In the genomic region with DNA sequence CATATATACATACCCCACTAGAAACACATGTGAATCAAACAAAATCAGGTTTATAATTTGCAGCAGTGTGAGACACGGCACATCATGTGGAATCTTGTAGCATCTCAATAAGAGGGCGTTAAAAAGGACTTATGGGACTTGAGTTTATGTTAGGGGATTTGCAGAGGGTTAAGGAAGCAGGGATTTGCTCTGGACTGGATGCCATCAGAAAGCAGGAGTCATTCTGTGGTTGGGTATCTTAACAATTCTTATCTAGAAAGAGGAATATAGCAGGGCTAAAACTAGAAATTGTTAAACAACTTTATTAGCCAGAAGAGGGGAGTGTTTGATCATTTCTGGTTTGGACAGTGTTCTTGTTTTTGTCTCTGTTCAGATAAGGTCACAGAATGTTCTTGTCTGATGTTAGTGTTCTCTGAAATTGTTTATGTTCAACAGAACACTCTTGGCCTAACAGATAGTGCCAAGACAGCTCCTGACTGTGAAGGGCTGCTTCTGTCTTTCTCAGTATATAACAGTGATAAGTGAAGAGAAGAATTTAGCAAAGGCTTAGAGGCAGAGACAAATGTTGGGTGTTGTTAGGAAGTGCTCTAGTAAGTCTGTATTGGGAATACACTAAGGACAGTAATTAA, we compare ENCODE assay signal across 8 cellular contexts. TPM values are rescaled to one million over a fixed set of nuclear protein-coding genes. Genes with fewer than 3 reads are reported as not detected.
DNase-seq lines count a peak whose midpoint lies in the region; ATAC-seq and TF ChIP-seq lines count a peak whose summit lies in the region.
"Had no signal": no experiment of that assay in that cellular context is flagged by ENCODE, and none has a peak within 500 bp of the region (broad histone marks: within the 10 kb centered on the region; RNA-seq: fewer than 3 reads in every experiment).

No MANE protein-coding gene starts in this region.

- H3K27me3 Mint-ChIP-seq in activated T-helper 17 cell treated with anti-CD3 and anti-CD28 coated beads, Interleukin-2, amount 50 U/mL, for 72 hours: no peaks in the 10 kb centered on the region

- no peak overlapping the region for H3K9ac ChIP-seq in HCT116 (ENCODE audit: low read length)
- H3K9ac ChIP-seq in smooth muscle cell (ENCODE audit: low read depth): no peak overlapping the region

- intact Hi-C loops in HCT116 (cut with micrococcal nuclease): loop anchor here (2.0 kb wide), 1 partner anchor 83 kb away; no protein-coding TSS in a partner anchor

- peak in 2 of 3 experiments; percentile 15 to 27; a peak in 2 of 6 replicates for TF ChIP-seq CTCF in HCT116 (IDR thresholded peaks at IDR 0.05 in 2 of 3, conservative IDR thresholded peaks at IDR 0.05 in 1 of 3; ENCODE audit: borderline replicate concordance in 1 of 3, insufficient read depth in 1 of 3, low read depth in 2 of 3, low read length in 2 of 3)
- TF ChIP-seq CTCF in fibroblast of villous mesenchyme (IDR thresholded peaks at IDR 0.05; ENCODE audit: insufficient read depth, low read depth, low read length): peak; percentile 39
- TF ChIP-seq CTCF in smooth muscle cell (IDR thresholded peaks at IDR 0.05; ENCODE audit: borderline replicate concordance, insufficient read depth, poor library complexity, severe bottlenecking): peak; percentile 27

- H3K36me3 Mint-ChIP-seq in activated T-helper 17 cell treated with anti-CD3 and anti-CD28 coated beads, Interleukin-2, amount 50 U/mL, for 72 hours (ENCODE audit: low read depth): no peaks in the 10 kb centered on the region

- CTCF ChIA-PET in HCT116 (lab: Charles Lee): interaction anchor here (1.0 to 3.0 kb wide), 2 partner anchors 81 to 82 kb away, joined by 3 to 25 read pairs; no protein-coding TSS in a partner anchor

- DNase-seq in HCT116 (ENCODE audit: low read depth, low spot score) (no peak), fibroblast of villous mesenchyme (ENCODE audit: low read depth) (peak; percentile 92), smooth muscle cell (lab: John Stamatoyannopoulos, UW; ENCODE audit: unreplicated experiment) (no peak), germinal center (ENCODE audit: low spot score) (no peak)
- no peak for DNase-seq in stimulated activated naive CD4-positive, alpha-beta T cell (lab: John Stamatoyannopoulos, UW)
- DNase-seq: NCI-H446 treated with DMSO at 0.1 percent for 48 hours had no signal

- no peak overlapping the region for H3K4me3 Mint-ChIP-seq in activated T-helper 17 cell treated with anti-CD3 and anti-CD28 coated beads, Interleukin-2, amount 50 U/mL, for 72 hours

- no peaks in the 10 kb centered on the region for H3K9me2 ChIP-seq in HCT116 (ENCODE audit: insufficient read depth)

- POLR2A ChIA-PET in HCT116 (lab: Charles Lee): no interaction called here

- H3K27ac ChIP-seq in HCT116 (ENCODE audit: low read depth, low read length) (no peak overlapping the region), smooth muscle cell (ENCODE audit: low read depth) (peak overlapping the region; percentile 23)

- 17% methylated on average over 2 of the region's 2 CpGs for WGBS in smooth muscle cell (ENCODE audit: low lambda C conversion rate)

- no peaks in the 10 kb centered on the region for H3K4me1 ChIP-seq in HCT116 (ENCODE audit: control insufficient read depth in 1 of 2, insufficient read depth in 2 of 2, low read length in 2 of 2)
- no peaks in the 10 kb centered on the region for H3K4me1 ChIP-seq in smooth muscle cell (ENCODE audit: low read depth)

- H3K9me3 ChIP-seq in HCT116 (ENCODE audit: control insufficient read depth in 1 of 2, insufficient read depth in 1 of 2, low read depth in 1 of 2, low read length in 2 of 2): no peaks in the 10 kb centered on the region
- H3K9me3 ChIP-seq in smooth muscle cell (replicated peaks; ENCODE audit: low read depth): no peaks in the 10 kb centered on the region

- TF ChIP-seq POLR2A in HCT116 (IDR thresholded peaks at IDR 0.05; ENCODE audit: borderline replicate concordance, extremely low read depth, insufficient read depth, insufficient read length): no peak

- H3K4me3 ChIP-seq in HCT116 (replicated peaks in 1 of 2; ENCODE audit: low read depth in 1 of 2, low read length in 2 of 2) (no peak overlapping the region), fibroblast of villous mesenchyme (ENCODE audit: low read depth, low read length) (no peak overlapping the region), smooth muscle cell (no peak overlapping the region)

- H3F3A ChIP-seq in smooth muscle cell (ENCODE audit: low read depth): peaks cover 8% of the 10 kb centered on the region

- no peaks in the 10 kb centered on the region for H3K9me3 Mint-ChIP-seq in activated T-helper 17 cell treated with anti-CD3 and anti-CD28 coated beads, Interleukin-2, amount 50 U/mL, for 72 hours

- TF ChIP-seq RAD21 in HCT116 (IDR thresholded peaks at IDR 0.05; ENCODE audit: low read depth): peak; percentile 51

- H2AFZ ChIP-seq in HCT116 (ENCODE audit: low read depth, low read length, poor library complexity, severe bottlenecking): no peak overlapping the region
- H2AFZ ChIP-seq in smooth muscle cell (ENCODE audit: low read depth): no peak overlapping the region

- H3K79me2 ChIP-seq in HCT116 (ENCODE audit: insufficient read depth, low read length) (no peaks in the 10 kb centered on the region), smooth muscle cell (ENCODE audit: low read depth) (peaks cover 22% of the 10 kb centered on the region)

- H3K27me3 ChIP-seq in HCT116 (ENCODE audit: insufficient read depth, low read length) (no peaks in the 10 kb centered on the region), smooth muscle cell (ENCODE audit: low read depth) (no peaks in the 10 kb centered on the region)

- H3K36me3 ChIP-seq in HCT116 (ENCODE audit: control insufficient read depth in 1 of 2, insufficient read depth in 2 of 2, low read length in 2 of 2) (no peaks in the 10 kb centered on the region), smooth muscle cell (ENCODE audit: low read depth) (no peaks in the 10 kb centered on the region)

- no peaks in the 10 kb centered on the region for H4K20me1 ChIP-seq in HCT116 (ENCODE audit: insufficient read depth)
- peaks cover 11% of the 10 kb centered on the region for H4K20me1 ChIP-seq in smooth muscle cell (ENCODE audit: low read depth)

- ATAC-seq in HCT116 (no peak), SK-N-SH treated with all-trans-retinoic acid at 6 μM for 48 hours (peak; percentile 92)
- no peak for ATAC-seq in activated T-helper 17 cell treated with anti-CD3 and anti-CD28 coated beads, Interleukin-2, amount 50 U/mL, for 72 hours (replicated peaks)

- BruUV-seq in HCT116 (replicated peaks; lab: Mats Ljungman, UMichigan): no TSS peak

- no peaks in the 10 kb centered on the region for H3K4me1 Mint-ChIP-seq in activated T-helper 17 cell treated with anti-CD3 and anti-CD28 coated beads, Interleukin-2, amount 50 U/mL, for 72 hours

- H3K27ac Mint-ChIP-seq in activated T-helper 17 cell treated with anti-CD3 and anti-CD28 coated beads, Interleukin-2, amount 50 U/mL, for 72 hours: no peak overlapping the region

- H3K4me2 ChIP-seq in HCT116 (ENCODE audit: low read length) (no peak overlapping the region), smooth muscle cell (peak overlapping the region; percentile 43)

- RAD21 ChIA-PET in HCT116 (lab: Charles Lee; ENCODE audit: low non-redundant PET in 1 of 2, low total read pairs in 2 of 2, uncharacterized antibody in 2 of 2, unreplicated experiment in 2 of 2): no interaction called here

TF ChIP-seq in HCT116, 20 proteins besides CTCF, POLR2A, EP300 and RAD21 (continues in another document):
- TF ChIP-seq, protein P1, sequence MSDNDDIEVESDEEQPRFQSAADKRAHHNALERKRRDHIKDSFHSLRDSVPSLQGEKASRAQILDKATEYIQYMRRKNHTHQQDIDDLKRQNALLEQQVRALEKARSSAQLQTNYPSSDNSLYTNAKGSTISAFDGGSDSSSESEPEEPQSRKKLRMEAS (IDR thresholded peaks at IDR 0.05): no peak
- TF ChIP-seq FOSL1 (IDR thresholded peaks at IDR 0.05; ENCODE audit: low read depth) (no peak), EZH2 (IDR thresholded peaks at IDR 0.05) (no peak), TCF7L2 (IDR thresholded peaks at IDR 0.05; ENCODE audit: borderline replicate concordance, extremely low read depth, insufficient read depth, insufficient read length) (no peak), POLR2AphosphoS5 (IDR thresholded peaks at IDR 0.05; ENCODE audit: low read depth, low read length) (no peak), ZNF274 (IDR thresholded peaks at IDR 0.05; ENCODE audit: low read depth, low read length) (no peak)

TF ChIP-seq in SK-N-SH treated with all-trans-retinoic acid at 6 μM for 48 hours, 23 proteins besides CTCF, POLR2A, EP300 and RAD21:
- peak; percentile 34; the same call in 1 of the 2 replicates for TF ChIP-seq ISL1 (CRISPR knock-in tag; IDR thresholded peaks at IDR 0.05)
- no peak for TF ChIP-seq ZFP30 (CRISPR knock-in tag; IDR thresholded peaks at IDR 0.05)

RNA-seq across cellular contexts. Expression of a gene that starts 39.2 kb away (rescaled TPM):
- total RNA-seq in HCT116 (2021; ENCODE audit: unreplicated experiment): 0.25 TPM
- polyA plus RNA-seq in HCT116 (2012): not detected in 2 replicates
- total RNA-seq in fibroblast of villous mesenchyme: 5.6 and 7.4 TPM in 2 replicates
- 11.6 and 14.1 TPM in 2 replicates for total RNA-seq in smooth muscle cell
- 1.4 and 2.7 TPM in 2 replicates for polyA plus RNA-seq in smooth muscle cell
- not detected for total RNA-seq in activated T-helper 17 cell treated with anti-CD3 and anti-CD28 coated beads, Interleukin-2, amount 50 U/mL, for 72 hours
